In genomic region chr6:38452816-38453215, GRCh38 we compare ENCODE assay signal across 20 cellular contexts.
"Had no signal": no experiment of that assay in that cellular context is flagged by ENCODE, and none has a peak within 500 bp of the region (broad histone marks: within the 10 kb centered on the region; RNA-seq: fewer than 3 reads in every experiment).

No MANE protein-coding gene starts in this region.

- H3K4me3 ChIP-seq: left ventricle myocardium inferior, lung, ovary, right atrium auricular region, right lobe of liver, smooth muscle cell, tibial nerve, uterus had no signal

- H3K36me3 ChIP-seq: left ventricle myocardium inferior, ovary, right atrium auricular region, right lobe of liver, uterus had no signal

- ATAC-seq: naive thymus-derived CD4-positive, alpha-beta T cell; natural killer cell treated with Interleukin-12 subunit alpha and Interleukin-12 subunit beta and Interleukin-15 and Interleukin-18, amount 100 ng/mL, for 72 hours; right lobe of liver; stimulated activated memory B cell treated with anti-CD40 and anti-IgM and Interleukin-4, amounts not matched to agents 10 μg/mL and 1 μg/mL and 100 μg/mL, for 72 hours; stimulated activated naive CD8-positive, alpha-beta T cell treated with anti-CD3 and anti-CD28 coated beads, Interleukin-15, amount 100 ng/mL, for 72 hours had no signal

- DNase-seq: islet precursor cell; left ventricle myocardium inferior; mesendoderm; naive thymus-derived CD4-positive, alpha-beta T cell; ovary; right lobe of liver; stimulated activated CD4-positive, alpha-beta T cell treated with anti-CD3 and anti-CD28 coated beads, Interleukin-1b, Interleukin-23, amount 100 ng/mL, for 48 hours; stimulated activated CD4-positive, alpha-beta T cell treated with anti-CD3 and anti-CD28 coated beads, Interleukin-2, amount 100 ng/mL, for 48 hours; stimulated activated CD4-positive, alpha-beta T cell treated with anti-CD3 and anti-CD28 coated beads, Interleukin-4, amount 100 ng/mL, for 4 hours; stimulated activated CD8-positive, alpha-beta memory T cell treated with anti-CD3 and anti-CD28 coated beads, Interleukin-4, amount 100 ng/mL, for 48 hours; stimulated activated naive CD4-positive, alpha-beta T cell treated with Interleukin-2 at 50 U/mL for 16 hours; stimulated activated naive CD8-positive, alpha-beta T cell treated with anti-CD3 and anti-CD28 coated beads, Interleukin-15, amount 100 ng/mL, for 72 hours; substantia nigra; uterus had no signal

- H3K4me1 ChIP-seq: right atrium auricular region, tibial nerve, uterus had no signal

- H3K4me2 ChIP-seq: smooth muscle cell had no signal

- H3K9me3 ChIP-seq: ovary, right atrium auricular region, right lobe of liver, uterus had no signal

- H3K27ac ChIP-seq: left ventricle myocardium inferior, ovary, right atrium auricular region, right lobe of liver, tibial nerve, uterus had no signal

- H3K27me3 ChIP-seq: ovary, right atrium auricular region, right lobe of liver, tibial nerve, uterus had no signal
